In the genomic region with DNA sequence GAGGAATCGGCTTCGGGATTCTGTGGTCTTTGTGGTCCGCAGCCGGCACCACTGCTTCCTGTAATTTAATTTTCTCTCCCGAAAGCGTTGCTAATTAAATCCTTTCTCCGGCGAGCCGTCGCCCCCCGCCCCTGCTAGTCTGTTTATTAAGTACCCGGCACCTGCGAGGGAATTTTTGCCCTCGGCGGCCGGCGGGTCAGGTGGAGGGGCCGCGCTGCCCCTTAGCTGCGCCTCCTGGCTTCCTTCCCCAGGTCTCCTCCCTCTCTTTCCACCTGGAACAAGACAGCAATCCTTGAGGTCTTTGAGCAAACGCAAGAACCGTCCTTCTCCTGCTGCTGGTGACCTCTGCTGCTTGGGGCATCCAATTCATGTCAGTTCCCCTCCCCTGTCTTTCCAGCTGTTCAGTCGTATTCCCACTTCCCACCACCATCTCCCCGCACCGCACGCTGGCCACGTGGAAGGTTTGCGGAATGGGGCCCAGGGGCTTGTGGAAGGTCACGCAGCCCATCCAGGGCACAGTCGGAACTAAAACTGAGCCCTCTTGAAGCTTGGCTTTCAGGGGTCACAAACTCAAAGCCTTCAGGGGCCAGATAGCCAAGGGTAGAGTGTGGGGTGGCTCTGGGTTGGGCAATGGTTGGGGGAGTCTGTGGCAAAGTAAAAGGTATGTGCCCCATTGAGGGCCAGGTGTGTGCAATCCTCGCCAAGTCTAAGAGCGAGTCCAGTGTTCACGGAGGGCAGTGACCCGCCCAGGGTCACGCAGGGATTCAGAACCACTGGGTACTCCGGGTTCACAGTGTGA, we compare ENCODE assay signal across 8 cellular contexts. TPM values are rescaled to one million over a fixed set of nuclear protein-coding genes. Genes with fewer than 3 reads are reported as not detected.
DNase-seq lines count a peak whose midpoint lies in the region; ATAC-seq and TF ChIP-seq lines count a peak whose summit lies in the region.

No MANE protein-coding gene starts in this region.

- peak; percentile 33 for TF ChIP-seq CTCF in osteocyte (IDR thresholded peaks at IDR 0.05)

- in situ Hi-C loops in G401 (cut with HindIII; ENCODE audit: low sequenced_read_pairs) = no loop called here

- ATAC-seq in effector memory CD8-positive, alpha-beta T cell (replicated peaks) = no peak
- ATAC-seq in HG03139 (IDR thresholded peaks at IDR 0.05; ENCODE audit: unreplicated experiment) (no peak), HG02610 (IDR thresholded peaks at IDR 0.05; ENCODE audit: unreplicated experiment) (no peak)

- H3K4me3 Mint-ChIP-seq in IgD-negative memory B cell (peak overlapping the region; percentile 67 to 84 (median 72)), osteocyte (ENCODE audit: unreplicated experiment) (peak overlapping the region; percentile 58)
- H3K4me3 Mint-ChIP-seq in effector memory CD8-positive, alpha-beta T cell = peak overlapping the region; percentile 74 to 75

- peak overlapping the region in 2 of 3 donors; percentile 72 to 98 for H3K27ac Mint-ChIP-seq in IgD-negative memory B cell
- no peak overlapping the region for H3K27ac Mint-ChIP-seq in effector memory CD8-positive, alpha-beta T cell
- H3K27ac Mint-ChIP-seq in osteocyte (ENCODE audit: unreplicated experiment) = no peak overlapping the region

- peaks cover 92% of the 10 kb centered on the region for H4K20me1 ChIP-seq in BLaER1

- peaks cover 51% of the 10 kb centered on the region for H3K4me1 ChIP-seq in BLaER1

- H3K36me3 Mint-ChIP-seq in IgD-negative memory B cell (peaks cover 2% of the 10 kb centered on the region), osteocyte (ENCODE audit: unreplicated experiment) (no peaks in the 10 kb centered on the region)
- H3K36me3 Mint-ChIP-seq in effector memory CD8-positive, alpha-beta T cell (ENCODE audit: insufficient read depth) = no peaks in the 10 kb centered on the region

- peak overlapping the region; percentile 61 for H3K4me3 ChIP-seq in BLaER1

- H3K27me3 Mint-ChIP-seq in IgD-negative memory B cell (peaks cover 18% of the 10 kb centered on the region), osteocyte (ENCODE audit: unreplicated experiment) (peaks cover 44% of the 10 kb centered on the region)
- peaks cover 29 to 53% of the 10 kb centered on the region in 2 donors for H3K27me3 Mint-ChIP-seq in effector memory CD8-positive, alpha-beta T cell

- DNase-seq in effector memory CD8-positive, alpha-beta T cell = no peak
- DNase-seq in osteocyte (ENCODE audit: extremely low spot score, unreplicated experiment) (no peak), G401 (ENCODE audit: low spot score) (no peak), T1000 (lab: John Stamatoyannopoulos, UW) (no peak)

- peak overlapping the region; percentile 94 for H3K4me2 ChIP-seq in BLaER1

- H3K9me3 ChIP-seq in BLaER1 = no peaks in the 10 kb centered on the region

- no peaks in the 10 kb centered on the region for H3K36me3 ChIP-seq in BLaER1

- H3K9ac ChIP-seq in BLaER1 = no peak overlapping the region

- H3K9me3 Mint-ChIP-seq in IgD-negative memory B cell (no peaks in the 10 kb centered on the region), osteocyte (ENCODE audit: unreplicated experiment) (no peaks in the 10 kb centered on the region)
- no peaks in the 10 kb centered on the region for H3K9me3 Mint-ChIP-seq in effector memory CD8-positive, alpha-beta T cell

- H3K27ac ChIP-seq in BLaER1 = no peak overlapping the region

- H3K4me1 Mint-ChIP-seq in IgD-negative memory B cell (peaks cover 35 to 42% (median 38%) of the 10 kb centered on the region in 3 donors), osteocyte (ENCODE audit: unreplicated experiment) (peaks cover 7% of the 10 kb centered on the region)
- peaks cover 16 to 22% of the 10 kb centered on the region in 2 donors for H3K4me1 Mint-ChIP-seq in effector memory CD8-positive, alpha-beta T cell (ENCODE audit: low read depth in 2 of 2)

- H3K27me3 ChIP-seq in BLaER1 = peaks cover 81% of the 10 kb centered on the region

RNA-seq across cellular contexts. Expression of a gene that starts 16.1 kb away (rescaled TPM):
- polyA plus RNA-seq in IgD-negative memory B cell = not detected
- total RNA-seq in osteocyte = 0.10 and 0.16 TPM in 2 replicates
- 0.25 TPM in 1 of 2 replicates, not detected in the other for total RNA-seq in G401 (2014; rRNA removed; shearing (Covaris generic))

RNA-seq across cellular contexts. Expression of a gene that starts 27.4 kb away (rescaled TPM):
- 14.7 TPM for polyA plus RNA-seq in IgD-negative memory B cell
- 12.4 and 12.7 TPM in 2 replicates for total RNA-seq in osteocyte
- total RNA-seq in G401 (2014; rRNA removed; shearing (Covaris generic)) = 30.5 and 32.2 TPM in 2 replicates

RNA-seq across cellular contexts. Expression of a gene that starts 56.1 kb away (rescaled TPM):
- 0.24 TPM for polyA plus RNA-seq in IgD-negative memory B cell
- total RNA-seq in osteocyte = 0.11 and 0.39 TPM in 2 replicates
- 0.06 TPM in 1 of 2 replicates, not detected in the other for total RNA-seq in G401 (2014; rRNA removed; shearing (Covaris generic))

Comparison
In these comparisons a context has a peak if more than half of its experiments do, and no peak if none do; other contexts are left out.
1. H3K27ac Mint-ChIP-seq: peak in IgD-negative memory B cell (2 of 3); none in effector memory CD8-positive, alpha-beta T cell (0 of 2) and osteocyte (single experiment).
2. Peak in every context shown above with its lines, with median percentiles within 50 percentile points of each other: H3K4me3 Mint-ChIP-seq.